Comparison of ENCODE assay signal across 17 cellular contexts in the genomic region with DNA sequence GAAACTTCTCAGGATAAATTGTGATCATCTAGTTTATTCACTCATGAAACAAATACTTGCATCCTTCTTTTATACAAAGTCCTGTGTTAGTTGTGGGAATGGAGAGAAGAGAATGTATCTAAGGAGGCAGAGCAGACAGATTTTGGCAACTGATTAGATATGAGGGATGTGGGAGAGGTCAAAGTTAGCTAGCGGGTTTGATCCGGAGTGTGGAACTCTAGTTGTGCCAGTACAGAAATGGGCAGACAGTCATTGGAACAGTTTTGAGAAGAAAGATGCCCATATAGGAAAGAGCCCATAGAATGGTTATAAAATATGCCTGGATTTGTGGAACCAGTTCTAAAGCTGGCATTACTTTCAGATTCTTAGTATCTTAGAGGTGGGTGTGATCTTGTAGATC.
A peak's percentile ranks its signal among the peaks of the same experiment; 100 is the strongest.
DNase-seq lines count a peak whose midpoint lies in the region; ATAC-seq and TF ChIP-seq lines count a peak whose summit lies in the region.
"Had no signal": no experiment of that assay in that cellular context is flagged by ENCODE, and none has a peak within 500 bp of the region (broad histone marks: within the 10 kb centered on the region; RNA-seq: fewer than 3 reads in every experiment).

No MANE protein-coding gene starts in this region.

- in situ Hi-C loops in Panc1 (cut with HindIII; ENCODE audit: low pct_unique_long_range_greater_than_20kb, low sequenced_read_pairs), result no loop called here

- BruUV-seq in Panc1 (replicated peaks; lab: Mats Ljungman, UMichigan), result no TSS peak

- H4K8ac ChIP-seq in trophoblast cell (ENCODE audit: low read depth, low read length), result no peak overlapping the region

- H3K36me3 ChIP-seq in Panc1 (ENCODE audit: control insufficient read depth, insufficient read depth, low read length), result no peaks in the 10 kb centered on the region
- no peaks in the 10 kb centered on the region for H3K36me3 ChIP-seq in trophoblast cell (ENCODE audit: control insufficient read depth in 1 of 2, insufficient read depth in 2 of 2, low read length in 2 of 2)

- no CpG with 5 or more reads among the region's 2 CpGs for WGBS in trophoblast cell (ENCODE audit: extremely low coverage, insufficient coverage, insufficient read length)

- H3K27me3 ChIP-seq in Panc1 (ENCODE audit: control insufficient read depth, insufficient read depth, low read length) (no peaks in the 10 kb centered on the region), trophoblast cell (ENCODE audit: insufficient read depth, low read length) (no peaks in the 10 kb centered on the region)

- H3K23ac ChIP-seq in trophoblast cell (ENCODE audit: low read length), result no peak overlapping the region

- peaks cover 66% of the 10 kb centered on the region for H3K4me1 Mint-ChIP-seq in CD14-positive monocyte
- H3K4me1 Mint-ChIP-seq in dendritic cell treated with granulocyte-macrophage colony-stimulating factor and Interleukin-4, amounts not matched to agents 40 ng/mL and 50 ng/mL, for 4 days (ENCODE audit: low read depth), result peaks cover 81% of the 10 kb centered on the region
- H3K4me1 Mint-ChIP-seq in natural killer cell, result peaks cover 68 to 76% of the 10 kb centered on the region in 2 donors

- peaks cover 17 to 27% of the 10 kb centered on the region in 2 donors for H3K36me3 Mint-ChIP-seq in CD14-positive monocyte
- peaks cover 18% of the 10 kb centered on the region for H3K36me3 Mint-ChIP-seq in dendritic cell treated with granulocyte-macrophage colony-stimulating factor and Interleukin-4, amounts not matched to agents 40 ng/mL and 50 ng/mL, for 4 days (ENCODE audit: low read depth)
- H3K36me3 Mint-ChIP-seq in natural killer cell, result no peaks in the 10 kb centered on the region

- no peak for DNase-seq in CD14-positive monocyte (ENCODE audit: low spot score)
- no peak for DNase-seq in Panc1 (ENCODE audit: low read depth, low spot score)
- no peak for DNase-seq in natural killer cell
- no peak for DNase-seq in GM20000 (ENCODE audit: low spot score)
- no peak for DNase-seq in DMS53 (lab: John Stamatoyannopoulos, UW)
- DNase-seq in trophoblast cell, result no peak
- no peak for DNase-seq in Right ventricle myocardium superior
- DNase-seq: AML-193; CD4-positive, CD25-positive, alpha-beta regulatory T cell; DND-41; GDM1; NCI-H1436 treated with DMSO at 0.1 percent for 48 hours; NCI-H2081 treated with DMSO at 0.1 percent for 48 hours; NCI-H526; OCI-M1 had no signal

- intact Hi-C loops in CD14-positive monocyte (cut with micrococcal nuclease), result loop anchor here in 1 of 2 donors (5.0 kb wide), 1 partner anchor 38 kb away; no protein-coding TSS in a partner anchor
- intact Hi-C loops in Panc1 (cut with micrococcal nuclease; ENCODE audit: unreplicated experiment), result no loop called here
- intact Hi-C loops in dendritic cell treated with granulocyte-macrophage colony-stimulating factor and Interleukin-4, amounts not matched to agents 40 ng/mL and 50 ng/mL, for 4 days (cut with micrococcal nuclease), result no loop called here
- intact Hi-C loops in natural killer cell (cut with micrococcal nuclease), result no loop called here
- intact Hi-C loops in Right ventricle myocardium superior (cut with DNase I), result no loop called here

- H2AFZ ChIP-seq in trophoblast cell (ENCODE audit: insufficient read depth, low read length, poor library complexity), result no peak overlapping the region

- peak overlapping the region; percentile 36 for H3K27ac ChIP-seq in Panc1 (ENCODE audit: low read length)
- no peak overlapping the region for H3K27ac ChIP-seq in trophoblast cell (ENCODE audit: low read depth, low read length)
- H3K27ac ChIP-seq: SK-N-MC had no signal

- H3K9me3 ChIP-seq in Panc1 (ENCODE audit: control insufficient read depth, insufficient read depth, low read depth, low read length) (no peaks in the 10 kb centered on the region), trophoblast cell (ENCODE audit: insufficient read depth, low read depth, low read length) (no peaks in the 10 kb centered on the region)

- H3K4me3 Mint-ChIP-seq in CD14-positive monocyte (no peak overlapping the region), natural killer cell (peak overlapping the region; percentile 45)
- H3K4me3 Mint-ChIP-seq in dendritic cell treated with granulocyte-macrophage colony-stimulating factor and Interleukin-4, amounts not matched to agents 40 ng/mL and 50 ng/mL, for 4 days, result no peak overlapping the region
- H3K4me3 Mint-ChIP-seq: CD4-positive, CD25-positive, alpha-beta regulatory T cell had no signal

- H3K79me2 ChIP-seq in trophoblast cell (ENCODE audit: control insufficient read depth, insufficient read depth, low read length, poor library complexity), result no peaks in the 10 kb centered on the region

- H3K27me3 Mint-ChIP-seq in CD14-positive monocyte (ENCODE audit: low read depth in 3 of 3) (no peaks in the 10 kb centered on the region), natural killer cell (ENCODE audit: low read depth in 2 of 2) (no peaks in the 10 kb centered on the region)
- H3K27me3 Mint-ChIP-seq in dendritic cell treated with granulocyte-macrophage colony-stimulating factor and Interleukin-4, amounts not matched to agents 40 ng/mL and 50 ng/mL, for 4 days, result no peaks in the 10 kb centered on the region
- H3K27me3 Mint-ChIP-seq: CD4-positive, CD25-positive, alpha-beta regulatory T cell had no signal

- TF ChIP-seq CTCF in CD14-positive monocyte (IDR thresholded peaks at IDR 0.05) (no peak), Panc1 (IDR thresholded peaks at IDR 0.05) (no peak), natural killer cell (IDR thresholded peaks at IDR 0.05) (no peak), GM20000 (IDR thresholded peaks at IDR 0.05; ENCODE audit: extremely low read depth, missing control alignments) (no peak)

- no peak overlapping the region for H2BK5ac ChIP-seq in trophoblast cell (ENCODE audit: low read depth, low read length, poor library complexity)

- peak overlapping the region in 6 of 7 donors; percentile 9 to 89 (median 76) for H3K27ac Mint-ChIP-seq in CD14-positive monocyte
- H3K27ac Mint-ChIP-seq in dendritic cell treated with granulocyte-macrophage colony-stimulating factor and Interleukin-4, amounts not matched to agents 40 ng/mL and 50 ng/mL, for 4 days, result peak overlapping the region; percentile 27
- H3K27ac Mint-ChIP-seq in natural killer cell, result peak overlapping the region; percentile 78 to 90

- no peak overlapping the region for H2AK5ac ChIP-seq in trophoblast cell (ENCODE audit: low read length)

- H3K4me2 ChIP-seq in trophoblast cell (ENCODE audit: low read length), result no peak overlapping the region

- no peak overlapping the region for H2BK12ac ChIP-seq in trophoblast cell (ENCODE audit: low read length)

- H3K9me3 Mint-ChIP-seq in CD14-positive monocyte (no peaks in the 10 kb centered on the region), natural killer cell (no peaks in the 10 kb centered on the region)
- no peaks in the 10 kb centered on the region for H3K9me3 Mint-ChIP-seq in dendritic cell treated with granulocyte-macrophage colony-stimulating factor and Interleukin-4, amounts not matched to agents 40 ng/mL and 50 ng/mL, for 4 days

- H3K4ac ChIP-seq in trophoblast cell (ENCODE audit: low read depth, low read length), result no peak overlapping the region

- no peak overlapping the region for H3K18ac ChIP-seq in trophoblast cell (ENCODE audit: low read length)

- no peak overlapping the region for H3K4me3 ChIP-seq in Panc1 (ENCODE audit: low read depth in 2 of 2, low read length in 2 of 2)
- no peak overlapping the region for H3K4me3 ChIP-seq in trophoblast cell (ENCODE audit: low read depth, low read length)
- H3K4me3 ChIP-seq: SK-N-MC had no signal

- H3K4me1 ChIP-seq in Panc1 (ENCODE audit: control insufficient read depth, insufficient read depth, low read length) (peaks cover 59% of the 10 kb centered on the region), trophoblast cell (ENCODE audit: control insufficient read depth in 1 of 2, insufficient read depth in 2 of 2, low read length in 2 of 2) (peaks cover 4 to 6% of the 10 kb centered on the region in 2 experiments)

- no peak overlapping the region for H3K9ac ChIP-seq in trophoblast cell (ENCODE audit: low read length)

- no peaks in the 10 kb centered on the region for H3K79me1 ChIP-seq in trophoblast cell (ENCODE audit: low read length)

- no peak overlapping the region for H2BK120ac ChIP-seq in trophoblast cell (ENCODE audit: insufficient read depth, low read length, poor library complexity)

- POLR2A ChIA-PET in Panc1 (lab: Charles Lee), result interaction anchor here (0.6 kb wide), 1 partner anchor 517 kb away, joined by 7 read pairs; no protein-coding TSS in a partner anchor

- H4K91ac ChIP-seq in trophoblast cell (ENCODE audit: low read depth, low read length), result no peak overlapping the region

- no peak overlapping the region for H4K12ac ChIP-seq in trophoblast cell (ENCODE audit: low read depth, low read length)

- CTCF ChIA-PET in Panc1 (lab: Charles Lee), result no interaction called here

- no peak overlapping the region for H3K14ac ChIP-seq in trophoblast cell (ENCODE audit: low read length)

- no peak for ATAC-seq in Panc1
- ATAC-seq in natural killer cell, result no peak
- ATAC-seq in Right ventricle myocardium superior (ENCODE audit: poor library complexity), result no peak

Comparison
In these comparisons a context has a peak if more than half of its experiments do, and no peak if none do; other contexts are left out.
1. H3K27ac Mint-ChIP-seq: peak in every context shown above with its lines; median percentile 84 in natural killer cell; 76 in CD14-positive monocyte; 27 in dendritic cell treated with granulocyte-macrophage colony-stimulating factor and Interleukin-4, amounts not matched to agents 40 ng/mL and 50 ng/mL, for 4 days.